9 cellular contexts compared by ENCODE assay signal in genomic region chr12:3315201-3315661, GRCh38.
DNase-seq lines count a peak whose midpoint lies in the region; ATAC-seq and TF ChIP-seq lines count a peak whose summit lies in the region.
"Had no signal": no experiment of that assay in that cellular context is flagged by ENCODE, and none has a peak within 500 bp of the region (broad histone marks: within the 10 kb centered on the region; RNA-seq: fewer than 3 reads in every experiment).

No MANE protein-coding gene starts in this region.

- no peak overlapping the region for H3K27ac ChIP-seq in sigmoid colon
- no peak overlapping the region for H3K27ac ChIP-seq in Karpas-422 (ENCODE audit: low read length)

- H3K36me3 ChIP-seq in H7 (replicated peaks; ENCODE audit: control insufficient read depth, insufficient read depth, low read length) (no peaks in the 10 kb centered on the region), sigmoid colon (no peaks in the 10 kb centered on the region), Karpas-422 (ENCODE audit: insufficient read depth, low read length) (no peaks in the 10 kb centered on the region)

- TF ChIP-seq EP300 in sigmoid colon (IDR thresholded peaks at IDR 0.05), result no peak

- H3K27me3 ChIP-seq in H7 (ENCODE audit: control insufficient read depth, insufficient read depth, low read length) (no peaks in the 10 kb centered on the region; the same call in 1 of the 2 replicates), sigmoid colon (no peaks in the 10 kb centered on the region), Karpas-422 (ENCODE audit: low read length) (no peaks in the 10 kb centered on the region; the same call in 1 of the 2 replicates)

- no peaks in the 10 kb centered on the region for H3K79me2 ChIP-seq in Karpas-422 (ENCODE audit: low read length)

- H3K9me3 ChIP-seq in sigmoid colon (no peaks in the 10 kb centered on the region), Karpas-422 (ENCODE audit: low read length) (no peaks in the 10 kb centered on the region)

- no peak overlapping the region for H2AFZ ChIP-seq in Karpas-422 (ENCODE audit: low read length)

- peak; percentile 47 for DNase-seq in H7
- peak; percentile 83 for DNase-seq in NCI-H748 treated with DMSO at 0.1 percent for 48 hours (lab: John Stamatoyannopoulos, UW)
- peak; percentile 59 for DNase-seq in fibroblast of villous mesenchyme (ENCODE audit: low read depth)
- peak; percentile 87 for DNase-seq in sigmoid colon
- DNase-seq in Karpas-422, result no peak
- DNase-seq in NCI-H524 treated with DMSO at 0.1 percent for 48 hours (lab: John Stamatoyannopoulos, UW), result no peak
- no peak for DNase-seq in SKM-1 treated with dmso at 0.1 percent for 144 hours (lab: John Stamatoyannopoulos, UW; ENCODE audit: unreplicated experiment)
- DNase-seq: activated CD8-positive, alpha-beta T cell treated with anti-CD3 and anti-CD28 coated beads for 36 hours had no signal

- H3K4me1 ChIP-seq in sigmoid colon (peaks cover 0 to 11% (median 8%) of the 10 kb centered on the region in 4 donors), Karpas-422 (ENCODE audit: low read length) (no peaks in the 10 kb centered on the region)

- ATAC-seq in HG02938 (IDR thresholded peaks at IDR 0.05; ENCODE audit: unreplicated experiment), result no peak
- ATAC-seq: activated CD8-positive, alpha-beta T cell treated with anti-CD3 and anti-CD28 coated beads for 36 hours had no signal

- intact Hi-C loops in sigmoid colon (cut with DNase I), result no loop called here

- no peak for TF ChIP-seq CTCF in fibroblast of villous mesenchyme (IDR thresholded peaks at IDR 0.05; ENCODE audit: insufficient read depth, low read depth, low read length)
- TF ChIP-seq CTCF in sigmoid colon (IDR thresholded peaks at IDR 0.05), result no peak

- no peaks in the 10 kb centered on the region for H3K9me2 ChIP-seq in Karpas-422 (replicated peaks; ENCODE audit: insufficient read depth, low read length)

- no peak overlapping the region for H3K9ac ChIP-seq in Karpas-422 (ENCODE audit: low read length)

- no peak overlapping the region for H3K4me3 ChIP-seq in H7 (ENCODE audit: insufficient read depth, low read depth, low read length)
- H3K4me3 ChIP-seq in fibroblast of villous mesenchyme (ENCODE audit: low read depth, low read length), result no peak overlapping the region
- no peak overlapping the region for H3K4me3 ChIP-seq in sigmoid colon
- H3K4me3 ChIP-seq in Karpas-422 (ENCODE audit: low read length), result no peak overlapping the region

- H3K4me2 ChIP-seq in Karpas-422 (ENCODE audit: low read depth, low read length, poor library complexity, severe bottlenecking), result no peak overlapping the region

- TF ChIP-seq POLR2A in sigmoid colon (IDR thresholded peaks at IDR 0.05), result no peak

- 14 to 39% methylated on average over 11 of the region's 11 CpGs for WGBS in sigmoid colon, 2 donors

- no peaks in the 10 kb centered on the region for H4K20me1 ChIP-seq in Karpas-422 (ENCODE audit: insufficient read depth, low read depth, low read length)

Comparison
In these comparisons a context has a peak if more than half of its experiments do, and no peak if none do; other contexts are left out.
1. DNase-seq: peak in H7 (single experiment), NCI-H748 treated with DMSO at 0.1 percent for 48 hours (single experiment), fibroblast of villous mesenchyme (single experiment) and sigmoid colon (single experiment); none in Karpas-422 (single experiment), NCI-H524 treated with DMSO at 0.1 percent for 48 hours (single experiment) and SKM-1 treated with dmso at 0.1 percent for 144 hours (single experiment).